Comparison of ENCODE assay signal across 1 cellular context in genomic region chr5:64759960-64760695, GRCh38.
TF ChIP-seq lines count a peak whose summit lies in the region.

No MANE protein-coding gene starts in this region.

TF ChIP-seq in HepG2, 621 proteins besides CTCF, POLR2A, EP300 and RAD21:
- TF ChIP-seq, protein P1, sequence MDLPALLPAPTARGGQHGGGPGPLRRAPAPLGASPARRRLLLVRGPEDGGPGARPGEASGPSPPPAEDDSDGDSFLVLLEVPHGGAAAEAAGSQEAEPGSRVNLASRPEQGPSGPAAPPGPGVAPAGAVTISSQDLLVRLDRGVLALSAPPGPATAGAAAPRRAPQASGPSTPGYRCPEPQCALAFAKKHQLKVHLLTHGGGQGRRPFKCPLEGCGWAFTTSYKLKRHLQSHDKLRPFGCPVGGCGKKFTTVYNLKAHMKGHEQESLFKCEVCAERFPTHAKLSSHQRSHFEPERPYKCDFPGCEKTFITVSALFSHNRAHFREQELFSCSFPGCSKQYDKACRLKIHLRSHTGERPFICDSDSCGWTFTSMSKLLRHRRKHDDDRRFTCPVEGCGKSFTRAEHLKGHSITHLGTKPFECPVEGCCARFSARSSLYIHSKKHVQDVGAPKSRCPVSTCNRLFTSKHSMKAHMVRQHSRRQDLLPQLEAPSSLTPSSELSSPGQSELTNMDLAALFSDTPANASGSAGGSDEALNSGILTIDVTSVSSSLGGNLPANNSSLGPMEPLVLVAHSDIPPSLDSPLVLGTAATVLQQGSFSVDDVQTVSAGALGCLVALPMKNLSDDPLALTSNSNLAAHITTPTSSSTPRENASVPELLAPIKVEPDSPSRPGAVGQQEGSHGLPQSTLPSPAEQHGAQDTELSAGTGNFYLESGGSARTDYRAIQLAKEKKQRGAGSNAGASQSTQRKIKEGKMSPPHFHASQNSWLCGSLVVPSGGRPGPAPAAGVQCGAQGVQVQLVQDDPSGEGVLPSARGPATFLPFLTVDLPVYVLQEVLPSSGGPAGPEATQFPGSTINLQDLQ (CRISPR knock-in tag; IDR thresholded peaks at IDR 0.05), result no peak
- TF ChIP-seq YY1 (IDR thresholded peaks at IDR 0.05; ENCODE audit: insufficient read depth, insufficient replicate concordance, low read depth, low read length) (no peak), RARA (CRISPR knock-in tag; IDR thresholded peaks at IDR 0.05) (no peak), GATA4 (IDR thresholded peaks at IDR 0.05; ENCODE audit: borderline replicate concordance, low read depth) (no peak), KDM2A (CRISPR knock-in tag; IDR thresholded peaks at IDR 0.05; ENCODE audit: borderline replicate concordance, low read depth) (no peak), ATF7 (IDR thresholded peaks at IDR 0.05) (peak; percentile 71), ATF7 (CRISPR knock-in tag; IDR thresholded peaks at IDR 0.05) (no peak)
- TF ChIP-seq, protein P2, sequence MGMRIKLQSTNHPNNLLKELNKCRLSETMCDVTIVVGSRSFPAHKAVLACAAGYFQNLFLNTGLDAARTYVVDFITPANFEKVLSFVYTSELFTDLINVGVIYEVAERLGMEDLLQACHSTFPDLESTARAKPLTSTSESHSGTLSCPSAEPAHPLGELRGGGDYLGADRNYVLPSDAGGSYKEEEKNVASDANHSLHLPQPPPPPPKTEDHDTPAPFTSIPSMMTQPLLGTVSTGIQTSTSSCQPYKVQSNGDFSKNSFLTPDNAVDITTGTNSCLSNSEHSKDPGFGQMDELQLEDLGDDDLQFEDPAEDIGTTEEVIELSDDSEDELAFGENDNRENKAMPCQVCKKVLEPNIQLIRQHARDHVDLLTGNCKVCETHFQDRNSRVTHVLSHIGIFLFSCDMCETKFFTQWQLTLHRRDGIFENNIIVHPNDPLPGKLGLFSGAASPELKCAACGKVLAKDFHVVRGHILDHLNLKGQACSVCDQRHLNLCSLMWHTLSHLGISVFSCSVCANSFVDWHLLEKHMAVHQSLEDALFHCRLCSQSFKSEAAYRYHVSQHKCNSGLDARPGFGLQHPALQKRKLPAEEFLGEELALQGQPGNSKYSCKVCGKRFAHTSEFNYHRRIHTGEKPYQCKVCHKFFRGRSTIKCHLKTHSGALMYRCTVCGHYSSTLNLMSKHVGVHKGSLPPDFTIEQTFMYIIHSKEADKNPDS (CRISPR knock-in tag; IDR thresholded peaks at IDR 0.05), result no peak
